Comparison of ENCODE assay signal across 4 cellular contexts in the genomic region with DNA sequence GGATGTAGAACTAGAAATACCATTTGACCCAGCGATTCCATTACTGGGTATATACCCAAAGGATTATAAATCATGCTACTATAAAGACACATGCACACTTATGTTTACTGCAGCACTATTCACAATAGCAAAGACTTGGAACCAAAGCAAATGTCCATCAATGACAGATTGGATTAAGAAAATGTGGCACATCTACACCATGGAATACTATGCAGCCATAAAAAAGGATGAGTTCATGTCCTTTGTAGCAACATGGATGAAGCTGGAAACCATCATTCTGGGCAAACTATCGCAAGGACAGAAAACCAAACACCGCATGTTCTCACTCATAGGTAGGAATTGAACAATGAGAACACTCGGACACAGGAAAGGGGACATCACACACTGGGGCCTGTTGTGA.
TF ChIP-seq lines count a peak whose summit lies in the region.

No MANE protein-coding gene starts in this region.

TF ChIP-seq in A549, 52 proteins besides CTCF, POLR2A, EP300 and RAD21:
- TF ChIP-seq KDM1A (IDR thresholded peaks at IDR 0.05; ENCODE audit: low read depth): 0 out of 2 replicates have a peak, but pooled peaks have one; percentile 30

TF ChIP-seq in HEK293, 187 proteins besides CTCF, POLR2A, EP300 and RAD21:
- peak; percentile 84 for TF ChIP-seq ZNF146 (tag by site-specific recombination; IDR thresholded peaks at IDR 0.05)

TF ChIP-seq in WTC11, 78 proteins besides CTCF, POLR2A, EP300 and RAD21:
- 0 out of 2 replicates have a peak, but pooled peaks have one; percentile 37 for TF ChIP-seq GTF2I (CRISPR knock-in tag; conservative IDR thresholded peaks at IDR 0.05)

TF ChIP-seq in K562, 482 proteins besides CTCF, POLR2A, EP300 and RAD21 (continued from another document):
- TF ChIP-seq ZNF146 (CRISPR knock-in tag; IDR thresholded peaks at IDR 0.05; ENCODE audit: unreplicated experiment) (peak; percentile 90), BCOR (IDR thresholded peaks at IDR 0.05) (peak; percentile 63)
